ENCODE assay signal across 8 cellular contexts in genomic region chr14:63388766-63389431, GRCh38.
DNase-seq lines count a peak whose midpoint lies in the region; ATAC-seq, FAIRE-seq and TF ChIP-seq lines count a peak whose summit lies in the region.

No MANE protein-coding gene starts in this region.

- ATAC-seq in HG03095 (IDR thresholded peaks at IDR 0.05; ENCODE audit: unreplicated experiment), result peak; percentile 77

- no peaks in the 10 kb centered on the region for H3K9me3 Mint-ChIP-seq in neural progenitor cell

- H4K20me1 ChIP-seq in fibroblast of lung (ENCODE audit: control insufficient read depth, extremely low read depth, insufficient read depth, low read length) (no peaks in the 10 kb centered on the region), neural progenitor cell (ENCODE audit: low read depth) (no peaks in the 10 kb centered on the region)

- intact Hi-C loops in thyroid gland (cut with DNase I), result loop anchor here (5.0 kb wide), 1 partner anchor 383 kb away; no protein-coding TSS in a partner anchor

- WGBS in thyroid gland, 2 donors, result 53 to 58% methylated on average over 8 of the region's 8 CpGs

- peaks cover 7% of the 10 kb centered on the region for H3F3A ChIP-seq in neural progenitor cell (ENCODE audit: low read depth)

- peaks cover 36% of the 10 kb centered on the region for H3K36me3 Mint-ChIP-seq in neural progenitor cell

- H3K9me3 ChIP-seq in fibroblast of lung (ENCODE audit: control insufficient read depth, insufficient read depth, low read depth, low read length) (no peaks in the 10 kb centered on the region), neural progenitor cell (ENCODE audit: low read depth) (no peaks in the 10 kb centered on the region), thyroid gland (no peaks in the 10 kb centered on the region)

- H3K4me3 ChIP-seq in fibroblast of lung (replicated peaks in 1 of 4; ENCODE audit: control extremely low read depth in 1 of 4, insufficient read depth in 1 of 4, low read depth in 3 of 4, low read length in 4 of 4), result no peak overlapping the region
- no peak overlapping the region for H3K4me3 ChIP-seq in neural progenitor cell
- no peak overlapping the region for H3K4me3 ChIP-seq in thyroid gland (replicated peaks in 1 of 3)

- H3K4me2 ChIP-seq in fibroblast of lung (ENCODE audit: extremely low read depth, insufficient read depth, low read length) (no peak overlapping the region), neural progenitor cell (no peak overlapping the region)

- H3K4me1 Mint-ChIP-seq in neural progenitor cell, result no peaks in the 10 kb centered on the region

- H2AFZ ChIP-seq in fibroblast of lung (ENCODE audit: low read length) (no peak overlapping the region), neural progenitor cell (replicated peaks) (no peak overlapping the region)

- TF ChIP-seq POLR2A in thyroid gland (IDR thresholded peaks at IDR 0.05), result no peak

- H3K9ac ChIP-seq in fibroblast of lung (ENCODE audit: insufficient read depth, low read length) (no peak overlapping the region), neural progenitor cell (no peak overlapping the region)

- peaks cover 2% of the 10 kb centered on the region for H3K27me3 Mint-ChIP-seq in neural progenitor cell (ENCODE audit: insufficient read depth, low read depth)

- no peak overlapping the region for H3K27ac Mint-ChIP-seq in neural progenitor cell

- H3K27me3 ChIP-seq in fibroblast of lung (ENCODE audit: control insufficient read depth, insufficient read depth, low read length) (no peaks in the 10 kb centered on the region), neural progenitor cell (no peaks in the 10 kb centered on the region), thyroid gland (no peaks in the 10 kb centered on the region)

- H3K4me3 Mint-ChIP-seq in neural progenitor cell, result no peak overlapping the region

- TF ChIP-seq CTCF in fibroblast of lung (conservative IDR thresholded peaks at IDR 0.05 in 1 of 2, IDR thresholded peaks at IDR 0.05 in 1 of 2; ENCODE audit: low read depth in 1 of 2, low read length in 2 of 2) (peak; percentile 83 to 89), neural progenitor cell (IDR thresholded peaks at IDR 0.05) (peak; percentile 82), thyroid gland (IDR thresholded peaks at IDR 0.05) (peak; percentile 48 to 85 (median 78))

- DNase-seq in AG08396 (ENCODE audit: low spot score) (peak; percentile 60), GM18507 (ENCODE audit: extremely low spot score, insufficient read length, low read depth) (peak; percentile 43), NOMO-1 treated with DMSO at 0.1 percent for 48 hours (lab: John Stamatoyannopoulos, UW; ENCODE audit: unreplicated experiment) (peak; percentile 40), activated T-cell treated with anti-CD3 and anti-CD28 coated beads for 24 hours (ENCODE audit: low read depth) (peak; percentile 50), fibroblast of lung (ENCODE audit: low read depth in 2 of 2) (peak; percentile 42 to 69), neural progenitor cell (ENCODE audit: low spot score) (peak; percentile 61), thyroid gland (peak; percentile 62 to 71)

- H3K4me1 ChIP-seq in fibroblast of lung (ENCODE audit: control insufficient read depth, extremely low read depth, insufficient read depth, low read length) (no peaks in the 10 kb centered on the region), neural progenitor cell (no peaks in the 10 kb centered on the region), thyroid gland (peaks cover 13 to 15% of the 10 kb centered on the region in 2 donors)

- H3K79me2 ChIP-seq in fibroblast of lung (ENCODE audit: control insufficient read depth, insufficient read depth, low read length), result no peaks in the 10 kb centered on the region
- no peaks in the 10 kb centered on the region for H3K79me2 ChIP-seq in neural progenitor cell (ENCODE audit: low read depth)

- FAIRE-seq in GM18507 (lab: Jason Lieb, UNC), result peak; percentile 81

- H3K27ac ChIP-seq in fibroblast of lung (ENCODE audit: insufficient read depth, low read length) (no peak overlapping the region), neural progenitor cell (no peak overlapping the region), thyroid gland (peak overlapping the region in 2 of 3 donors; percentile 62 to 86)

- H3K36me3 ChIP-seq in fibroblast of lung (ENCODE audit: control insufficient read depth, insufficient read depth, low read length), result peaks cover 2% of the 10 kb centered on the region
- H3K36me3 ChIP-seq in neural progenitor cell, result peaks cover 4% of the 10 kb centered on the region
- peaks cover 7 to 13% of the 10 kb centered on the region in 2 donors for H3K36me3 ChIP-seq in thyroid gland

Comparison
In these comparisons a context has a peak if more than half of its experiments do, and no peak if none do; other contexts are left out.
1. H3K27ac ChIP-seq: peak in thyroid gland (2 of 3); none in fibroblast of lung (single experiment) and neural progenitor cell (single experiment).
2. Peak in every context shown above with its lines, with median percentiles within 50 percentile points of each other: DNase-seq and CTCF ChIP-seq.